ENCODE assay signal across 8 cellular contexts in genomic region chr13:109787135-109787954, GRCh38. TPM values are rescaled to one million over a fixed set of nuclear protein-coding genes. Genes with fewer than 3 reads are reported as not detected.
DNase-seq lines count a peak whose midpoint lies in the region; ATAC-seq and TF ChIP-seq lines count a peak whose summit lies in the region.

No MANE protein-coding gene starts in this region.

- peaks cover 39% of the 10 kb centered on the region for H3K27me3 Mint-ChIP-seq in activated T-cell treated with anti-CD3 and anti-CD28 coated beads, Interleukin-2, amount 50 U/mL, for 72 hours (ENCODE audit: low read depth)
- peaks cover 17% of the 10 kb centered on the region for H3K27me3 Mint-ChIP-seq in neural crest cell (ENCODE audit: low read depth)

- TF ChIP-seq CTCF in fibroblast of the aortic adventitia (IDR thresholded peaks at IDR 0.05; ENCODE audit: insufficient read depth, low read length), result no peak
- no peak for TF ChIP-seq CTCF in neural crest cell (conservative IDR thresholded peaks at IDR 0.05)

- H3K4me3 Mint-ChIP-seq in activated T-cell treated with anti-CD3 and anti-CD28 coated beads, Interleukin-2, amount 50 U/mL, for 72 hours, result peak overlapping the region; percentile 82 to 90
- H3K4me3 Mint-ChIP-seq in neural crest cell, result peak overlapping the region; percentile 81

- H3K4me1 Mint-ChIP-seq in activated T-cell treated with anti-CD3 and anti-CD28 coated beads, Interleukin-2, amount 50 U/mL, for 72 hours (ENCODE audit: low read depth), result peaks cover 20% of the 10 kb centered on the region
- H3K4me1 Mint-ChIP-seq in neural crest cell, result peaks cover 15% of the 10 kb centered on the region

- H3K27ac Mint-ChIP-seq in activated T-cell treated with anti-CD3 and anti-CD28 coated beads, Interleukin-2, amount 50 U/mL, for 72 hours, result no peak overlapping the region
- H3K27ac Mint-ChIP-seq in neural crest cell (ENCODE audit: unreplicated experiment), result peak overlapping the region; percentile 62

- no peaks in the 10 kb centered on the region for H3K9me3 Mint-ChIP-seq in activated T-cell treated with anti-CD3 and anti-CD28 coated beads, Interleukin-2, amount 50 U/mL, for 72 hours
- H3K9me3 Mint-ChIP-seq in neural crest cell, result no peaks in the 10 kb centered on the region

- peaks cover 0 to 1% of the 10 kb centered on the region in 2 donors for H3K36me3 Mint-ChIP-seq in activated T-cell treated with anti-CD3 and anti-CD28 coated beads, Interleukin-2, amount 50 U/mL, for 72 hours (ENCODE audit: insufficient read depth in 2 of 2)
- H3K36me3 Mint-ChIP-seq in neural crest cell (ENCODE audit: low read depth), result peaks cover 2% of the 10 kb centered on the region

- DNase-seq in NCI-H1694 treated with DMSO at 0.1 percent for 48 hours (lab: John Stamatoyannopoulos, UW) (peak; percentile 22), NCI-H1694 (lab: John Stamatoyannopoulos, UW) (no peak), NCI-H510A (lab: John Stamatoyannopoulos, UW) (peak; percentile 45), fibroblast of the aortic adventitia (ENCODE audit: low read depth) (no peak), neural crest cell (ENCODE audit: low read depth, low spot score) (peak; percentile 46), ureter (ENCODE audit: low spot score) (no peak)
- peak in 1 of 2 donors; percentile 46 for DNase-seq in activated T-cell treated with anti-CD3 and anti-CD28 coated beads, Interleukin-2, amount 50 U/mL, for 72 hours

- peak overlapping the region; percentile 69 for H3K4me3 ChIP-seq in fibroblast of the aortic adventitia (ENCODE audit: low read depth, low read length)

- ATAC-seq in HG02943 (IDR thresholded peaks at IDR 0.05; ENCODE audit: low read depth, unreplicated experiment), result peak; percentile 3
- no peak for ATAC-seq in activated T-cell treated with anti-CD3 and anti-CD28 coated beads, Interleukin-2, amount 50 U/mL, for 72 hours (replicated peaks in 1 of 2)

RNA-seq across cellular contexts. Expression of gene IRS2, which starts 1.0 kb away (rescaled TPM):
- total RNA-seq in activated T-cell treated with anti-CD3 and anti-CD28 coated beads, Interleukin-2, amount 50 U/mL, for 72 hours, result 1 to 10 TPM; 5.4 to 5.6 TPM
- total RNA-seq in fibroblast of the aortic adventitia (ENCODE audit: low replicate concordance), result 4.3 and 15.2 TPM in 2 replicates
- total RNA-seq in neural crest cell, result 6.8 and 7.0 TPM in 2 replicates
- 6.0 TPM for total RNA-seq in ureter

Comparison
In these comparisons a context has a peak if more than half of its experiments do, and no peak if none do; other contexts are left out.
1. DNase-seq: peak in NCI-H1694 treated with DMSO at 0.1 percent for 48 hours (single experiment), NCI-H510A (single experiment) and neural crest cell (single experiment); none in NCI-H1694 (single experiment), fibroblast of the aortic adventitia (single experiment) and ureter (single experiment).